Comparison of ENCODE assay signal across 15 cellular contexts in the genomic region with DNA sequence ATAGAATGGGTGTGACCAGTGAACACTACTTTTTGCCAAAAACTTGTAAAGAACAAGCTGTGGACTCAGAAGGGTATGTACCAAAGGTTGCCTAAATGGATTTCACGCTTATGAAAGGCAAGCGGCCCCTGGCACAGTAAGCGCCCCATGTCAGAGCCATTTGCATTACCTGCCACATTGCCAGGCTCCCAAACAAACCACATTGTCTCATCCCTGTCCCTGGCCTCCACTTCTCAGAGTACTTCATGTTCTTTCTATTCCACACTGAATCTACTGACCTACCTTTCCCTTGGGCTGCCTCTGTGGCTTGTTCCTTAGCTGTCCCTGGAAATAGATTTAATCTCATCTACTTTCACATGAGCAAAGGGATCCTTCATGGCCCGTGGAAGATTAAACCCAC.
DNase-seq lines count a peak whose midpoint lies in the region; ATAC-seq and TF ChIP-seq lines count a peak whose summit lies in the region.
"Had no signal": no experiment of that assay in that cellular context is flagged by ENCODE, and none has a peak within 500 bp of the region (broad histone marks: within the 10 kb centered on the region; RNA-seq: fewer than 3 reads in every experiment).

No MANE protein-coding gene starts in this region.

- TF ChIP-seq POLR2A in breast epithelium (IDR thresholded peaks at IDR 0.05): no peak
- no peak for TF ChIP-seq POLR2A in gastrocnemius medialis (IDR thresholded peaks at IDR 0.05)
- TF ChIP-seq POLR2A in transverse colon (IDR thresholded peaks at IDR 0.05): no peak

- TF ChIP-seq CTCF in MCF 10A (IDR thresholded peaks at IDR 0.05; ENCODE audit: unreplicated experiment): no peak
- TF ChIP-seq CTCF in breast epithelium (IDR thresholded peaks at IDR 0.05): no peak
- TF ChIP-seq CTCF in foreskin keratinocyte (conservative IDR thresholded peaks at IDR 0.05): no peak
- no peak for TF ChIP-seq CTCF in gastrocnemius medialis (IDR thresholded peaks at IDR 0.05 in 4 of 5, conservative IDR thresholded peaks at IDR 0.05 in 1 of 5)
- TF ChIP-seq CTCF in transverse colon (IDR thresholded peaks at IDR 0.05): no peak

- intact Hi-C loops in MCF 10A (cut with micrococcal nuclease) (loop anchor here (5.0 kb wide), 1 partner anchor 205 kb away; no protein-coding TSS in a partner anchor), breast epithelium (cut with DNase I; ENCODE audit: low total_unique reads) (no loop called here), gastrocnemius medialis (cut with DNase I; ENCODE audit: low total_unique reads) (no loop called here), transverse colon (cut with DNase I; ENCODE audit: low total_unique reads) (no loop called here)

- BruUV-seq in MCF 10A (replicated peaks; lab: Mats Ljungman, UMichigan): no TSS peak

- peak; percentile 37 for ATAC-seq in foreskin keratinocyte
- peak; percentile 79 to 83 for ATAC-seq in gastrocnemius medialis
- ATAC-seq: A549 had no signal

- H3K27ac Mint-ChIP-seq in MCF 10A (ENCODE audit: low read depth, unreplicated experiment): peak overlapping the region; percentile 96
- H3K27ac Mint-ChIP-seq: CD4-positive, alpha-beta T cell had no signal

- peaks cover 30% of the 10 kb centered on the region for H3K4me1 Mint-ChIP-seq in MCF 10A (ENCODE audit: insufficient read depth, unreplicated experiment)

- H3K27me3 Mint-ChIP-seq in MCF 10A (ENCODE audit: insufficient read depth, unreplicated experiment): no peaks in the 10 kb centered on the region
- H3K27me3 Mint-ChIP-seq: CD4-positive, alpha-beta T cell had no signal

- H3K9me3 ChIP-seq in breast epithelium (no peaks in the 10 kb centered on the region), gastrocnemius medialis (no peaks in the 10 kb centered on the region), transverse colon (no peaks in the 10 kb centered on the region)
- H3K9me3 ChIP-seq: A549, Caco-2, HAP-1 had no signal

- no peaks in the 10 kb centered on the region for H3K36me3 Mint-ChIP-seq in MCF 10A (ENCODE audit: insufficient read depth, unreplicated experiment)

- H3K4me3 Mint-ChIP-seq in MCF 10A (ENCODE audit: unreplicated experiment): peak overlapping the region; percentile 12
- H3K4me3 Mint-ChIP-seq: CD4-positive, alpha-beta T cell had no signal

- H3K9me3 Mint-ChIP-seq in MCF 10A (ENCODE audit: unreplicated experiment): no peaks in the 10 kb centered on the region
- H3K9me3 Mint-ChIP-seq: CD4-positive, alpha-beta T cell had no signal

- H3K4me3 ChIP-seq in breast epithelium (no peak overlapping the region), gastrocnemius medialis (no peak overlapping the region), transverse colon (no peak overlapping the region)
- H3K4me3 ChIP-seq: A549, HAP-1 had no signal

- in situ Hi-C loops in gastrocnemius medialis (cut with MboI; ENCODE audit: low sequenced_read_pairs in 4 of 4): no loop called here
- in situ Hi-C loops in transverse colon (cut with MboI; ENCODE audit: low pct_ligation_motif_present in 1 of 4, low pct_unique_long_range_greater_than_20kb in 1 of 4, low sequenced_read_pairs in 3 of 4): no loop called here

- DNase-seq in MCF 10A (ENCODE audit: unreplicated experiment) (peak; percentile 35), breast epithelium (ENCODE audit: low spot score in 2 of 2) (no peak), foreskin keratinocyte (no peak), gastrocnemius medialis (peak; percentile 62 to 72), GOT3 (lab: John Stamatoyannopoulos, UW) (no peak), transverse colon (no peak)
- DNase-seq in activated CD4-positive, alpha-beta T cell treated with anti-CD3 and anti-CD28 coated beads, Interleukin-2, amount 50 U/mL, for 1 hour: no peak
- DNase-seq: AML-193; Caco-2; CD4-positive, alpha-beta T cell had no signal

- H3K27me3 ChIP-seq in breast epithelium: no peaks in the 10 kb centered on the region
- H3K27me3 ChIP-seq in foreskin keratinocyte: no peaks in the 10 kb centered on the region
- no peaks in the 10 kb centered on the region for H3K27me3 ChIP-seq in gastrocnemius medialis
- no peaks in the 10 kb centered on the region for H3K27me3 ChIP-seq in transverse colon

- TF ChIP-seq EP300 in transverse colon (IDR thresholded peaks at IDR 0.05; ENCODE audit: low read depth): no peak

- CTCF ChIA-PET in MCF 10A (lab: Yijun Ruan, JAX): interaction anchor here (0.7 to 1.3 kb wide), 5 partner anchors 19 to 205 kb away, joined by 3 to 4 read pairs (median 3); no protein-coding TSS in a partner anchor

- H3K4me1 ChIP-seq in breast epithelium (no peaks in the 10 kb centered on the region), foreskin keratinocyte (peaks cover 7% of the 10 kb centered on the region), gastrocnemius medialis (peaks cover 0 to 21% of the 10 kb centered on the region in 2 donors), transverse colon (no peaks in the 10 kb centered on the region)
- H3K4me1 ChIP-seq: A549, Caco-2, HAP-1 had no signal

- WGBS in transverse colon (ENCODE audit: low coverage in 1 of 2), 2 donors: 86 to 87% methylated on average over 1 to 4 of the region's 4 CpGs

- H3K36me3 ChIP-seq in breast epithelium (no peaks in the 10 kb centered on the region), gastrocnemius medialis (no peaks in the 10 kb centered on the region), transverse colon (no peaks in the 10 kb centered on the region)
- H3K36me3 ChIP-seq: HAP-1 had no signal

- POLR2A ChIA-PET in MCF 10A (lab: Yijun Ruan, JAX): interaction anchor here (0.8 to 2.0 kb wide), 6 partner anchors 10 to 211 kb away, joined by 3 to 10 read pairs (median 4); no protein-coding TSS in a partner anchor

- H3K27ac ChIP-seq in breast epithelium (no peak overlapping the region), foreskin keratinocyte (no peak overlapping the region), gastrocnemius medialis (peak overlapping the region in 3 of 4 donors; percentile 56 to 81 (median 60)), transverse colon (no peak overlapping the region)
- H3K27ac ChIP-seq: 22Rv1, A549, C4-2B, HL-60 had no signal

Comparison
In these comparisons a context has a peak if more than half of its experiments do, and no peak if none do; other contexts are left out.
1. DNase-seq: peak in MCF 10A (single experiment) and gastrocnemius medialis (2 of 2); none in breast epithelium (0 of 2), foreskin keratinocyte (0 of 2), GOT3 (single experiment), transverse colon (single experiment) and activated CD4-positive, alpha-beta T cell treated with anti-CD3 and anti-CD28 coated beads, Interleukin-2, amount 50 U/mL, for 1 hour (single experiment).
2. H3K27ac ChIP-seq: peak in gastrocnemius medialis (3 of 4); none in breast epithelium (0 of 2), foreskin keratinocyte (single experiment) and transverse colon (0 of 4).